ENCODE assay signal across 11 cellular contexts in genomic region chr3:70999730-71000129, GRCh38.
DNase-seq lines count a peak whose midpoint lies in the region; ATAC-seq lines count a peak whose summit lies in the region.
"Had no signal": no experiment of that assay in that cellular context is flagged by ENCODE, and none has a peak within 500 bp of the region (broad histone marks: within the 10 kb centered on the region; RNA-seq: fewer than 3 reads in every experiment).

No MANE protein-coding gene starts in this region.

- H3K9me3 ChIP-seq in skeletal muscle satellite cell (replicated peaks; ENCODE audit: low read length): no peaks in the 10 kb centered on the region

- H3K4me3 ChIP-seq in skeletal muscle satellite cell (ENCODE audit: low read length): no peak overlapping the region

- H3K27me3 ChIP-seq in skeletal muscle satellite cell (ENCODE audit: control insufficient read depth, insufficient read depth, low read length): no peaks in the 10 kb centered on the region

- H3K4me1 ChIP-seq in skeletal muscle satellite cell (ENCODE audit: control insufficient read depth, insufficient read depth, low read length): peaks cover 26% of the 10 kb centered on the region

- ATAC-seq in activated T-cell treated with anti-CD3 and anti-CD28 coated beads, Interleukin-2, amount 50 U/mL, for 4 hours: peak; percentile 18 to 42
- ATAC-seq in esophagus mucosa (peak; percentile 63), HG02623 (IDR thresholded peaks at IDR 0.05; ENCODE audit: unreplicated experiment) (no peak)
- ATAC-seq: activated T-helper 17 cell treated with anti-CD3 and anti-CD28 coated beads, Interleukin-2, amount 50 U/mL, for 72 hours had no signal

- no peak overlapping the region for H3K4me3 Mint-ChIP-seq in activated T-cell treated with anti-CD3 and anti-CD28 coated beads, Interleukin-2, amount 50 U/mL, for 4 hours
- H3K4me3 Mint-ChIP-seq: B cell, endodermal cell had no signal

- H3K36me3 ChIP-seq in skeletal muscle satellite cell (ENCODE audit: insufficient read depth, low read length): peaks cover 29% of the 10 kb centered on the region

- H3K4me1 Mint-ChIP-seq in activated T-cell treated with anti-CD3 and anti-CD28 coated beads, Interleukin-2, amount 50 U/mL, for 4 hours (ENCODE audit: low read depth): peaks cover 32% of the 10 kb centered on the region

- no peaks in the 10 kb centered on the region for H3K27me3 Mint-ChIP-seq in activated T-cell treated with anti-CD3 and anti-CD28 coated beads, Interleukin-2, amount 50 U/mL, for 4 hours (ENCODE audit: low read depth)
- H3K27me3 Mint-ChIP-seq: activated T-helper 17 cell treated with anti-CD3 and anti-CD28 coated beads, Interleukin-2, amount 50 U/mL, for 72 hours; B cell had no signal

- peaks cover 53% of the 10 kb centered on the region for H3K36me3 Mint-ChIP-seq in activated T-cell treated with anti-CD3 and anti-CD28 coated beads, Interleukin-2, amount 50 U/mL, for 4 hours (ENCODE audit: insufficient read depth)

- H3K4me2 ChIP-seq in skeletal muscle satellite cell (ENCODE audit: low read length): peak overlapping the region; percentile 57

- no peak overlapping the region for H3K9ac ChIP-seq in skeletal muscle satellite cell (ENCODE audit: low read depth, low read length)

- DNase-seq in activated T-cell treated with anti-CD3 and anti-CD28 coated beads, Interleukin-2, amount 50 U/mL, for 4 hours: no peak
- DNase-seq in activated T-cell treated with anti-CD3 and anti-CD28 coated beads for 4 hours (no peak), RPMI7951 (ENCODE audit: low read depth) (peak; percentile 77), NCI-H1417 (lab: John Stamatoyannopoulos, UW) (no peak)
- DNase-seq in activated CD4-positive, alpha-beta T cell treated with anti-CD3 and anti-CD28 coated beads for 48 hours: no peak
- DNase-seq: endodermal cell had no signal

- H3K9me3 Mint-ChIP-seq in activated T-cell treated with anti-CD3 and anti-CD28 coated beads, Interleukin-2, amount 50 U/mL, for 4 hours: no peaks in the 10 kb centered on the region
- H3K9me3 Mint-ChIP-seq: activated T-helper 17 cell treated with anti-CD3 and anti-CD28 coated beads, Interleukin-2, amount 50 U/mL, for 72 hours; endodermal cell had no signal
